In the genomic region with DNA sequence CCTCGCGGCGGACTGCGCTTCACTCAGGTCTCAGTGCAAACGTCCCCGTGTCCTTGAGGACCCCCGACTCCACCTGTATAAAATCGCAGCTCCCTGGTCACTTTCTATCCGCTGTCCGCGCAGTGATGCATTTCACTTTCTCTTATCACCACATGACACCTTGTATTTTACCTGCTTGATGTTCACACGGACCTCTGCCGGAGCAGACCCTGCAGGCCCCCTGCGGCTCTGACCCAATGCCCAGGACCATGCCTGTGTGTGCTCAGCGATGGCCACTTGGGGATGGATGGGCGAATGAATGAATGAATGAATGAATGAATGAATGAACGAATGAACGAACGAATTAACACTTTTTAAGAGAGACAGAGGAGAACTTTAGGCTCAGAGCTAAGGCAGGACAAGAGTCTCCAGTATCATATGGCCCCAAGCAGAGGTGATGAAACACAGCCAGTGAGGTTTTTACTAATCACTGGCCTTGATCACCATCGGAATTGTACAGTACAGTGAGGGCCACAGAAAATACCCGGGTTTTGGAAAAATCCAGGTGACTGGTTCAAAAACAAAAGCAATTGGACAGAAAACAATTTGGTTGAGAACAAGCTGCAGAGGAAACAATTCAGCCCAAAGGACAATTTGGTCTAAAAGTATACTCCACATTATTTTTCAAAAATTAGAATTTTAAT, we compare ENCODE assay signal across 1 cellular context.
TF ChIP-seq lines count a peak whose summit lies in the region.

No MANE protein-coding gene starts in this region.

TF ChIP-seq in GM23338, 12 proteins besides CTCF, POLR2A, EP300 and RAD21 (continued from another document):
- TF ChIP-seq ZNF114 (CRISPR knock-in tag; IDR thresholded peaks at IDR 0.05) (no peak), CREB1 (CRISPR knock-in tag; IDR thresholded peaks at IDR 0.05; ENCODE audit: low read depth) (no peak), ZNF462 (CRISPR knock-in tag; IDR thresholded peaks at IDR 0.05) (no peak)
